Comparison of ENCODE assay signal across 12 cellular contexts in the genomic region with DNA sequence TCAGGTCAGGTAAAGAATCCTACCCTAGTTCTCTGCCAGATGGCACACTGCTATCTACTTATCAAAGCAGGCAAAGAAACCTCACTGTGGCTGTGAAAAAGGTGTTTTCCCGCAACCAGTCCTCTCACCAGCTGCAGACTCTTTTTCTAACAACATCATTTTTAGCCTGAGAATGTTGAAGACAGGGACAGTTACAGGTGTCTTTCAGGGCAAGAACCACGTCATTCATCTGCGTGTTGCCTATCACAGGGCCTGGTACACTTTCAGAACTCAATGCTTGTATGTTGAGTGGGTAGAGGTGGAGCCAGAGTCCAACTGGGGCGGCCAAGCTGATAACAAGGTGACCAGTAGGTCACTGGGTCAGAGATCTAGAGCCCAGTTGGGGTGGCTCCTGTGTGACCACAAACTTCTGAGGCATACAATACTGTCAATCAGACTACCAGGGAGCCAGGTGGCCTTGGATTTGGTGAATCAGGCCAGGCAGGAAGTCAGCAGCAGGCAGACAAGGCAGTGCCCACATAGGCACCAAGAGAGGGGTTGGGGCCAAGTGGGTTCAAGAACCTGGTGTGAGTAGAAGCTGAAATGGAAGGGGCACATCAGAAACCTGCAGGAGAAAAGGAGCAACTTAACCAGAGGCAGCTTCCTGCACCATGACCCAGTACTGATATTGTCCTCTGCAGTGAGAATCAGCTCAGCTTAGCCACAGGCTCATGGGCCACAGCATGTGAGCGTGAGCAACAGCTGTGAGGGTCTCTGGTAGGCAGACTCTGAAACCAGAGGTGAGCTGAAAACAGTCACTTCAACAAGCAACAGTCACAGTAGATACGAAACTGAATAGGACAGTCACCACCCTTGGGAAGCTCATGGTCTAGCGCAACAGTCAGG.
DNase-seq lines count a peak whose midpoint lies in the region; ATAC-seq, FAIRE-seq and TF ChIP-seq lines count a peak whose summit lies in the region.
"Had no signal": no experiment of that assay in that cellular context is flagged by ENCODE, and none has a peak within 500 bp of the region (broad histone marks: within the 10 kb centered on the region; RNA-seq: fewer than 3 reads in every experiment).

No MANE protein-coding gene starts in this region.

- peak overlapping the region in 1 of 2 donors; percentile 28 for H3K27ac Mint-ChIP-seq in T-cell

- H3K4me1 Mint-ChIP-seq in T-cell: peaks cover 19 to 30% (median 24%) of the 10 kb centered on the region in 3 donors

- 80 to 89% methylated on average over 7 of the region's 7 CpGs for WGBS in pancreas, 2 donors

- no peaks in the 10 kb centered on the region for H3K36me3 Mint-ChIP-seq in T-cell

- H3K27me3 ChIP-seq in pancreas (no peaks in the 10 kb centered on the region), brain microvascular endothelial cell (replicated peaks) (no peaks in the 10 kb centered on the region)

- H3K9me3 Mint-ChIP-seq in T-cell: no peaks in the 10 kb centered on the region

- FAIRE-seq in pancreas (lab: Jason Lieb, UNC): no peak

- no peaks in the 10 kb centered on the region for H3K9me3 ChIP-seq in pancreas

- ATAC-seq in HG02571 (IDR thresholded peaks at IDR 0.05; ENCODE audit: unreplicated experiment): peak; percentile 66
- ATAC-seq in T-cell (replicated peaks in 1 of 4): peak in 3 of 4 experiments; percentile 30 to 90 (median 41)
- peak; percentile 55 to 75 (median 68) for ATAC-seq in pancreas
- ATAC-seq in GM19397 (IDR thresholded peaks at IDR 0.05; ENCODE audit: unreplicated experiment): no peak

- no peak overlapping the region for H3K4me3 ChIP-seq in pancreas
- H3K4me3 ChIP-seq in brain microvascular endothelial cell (ENCODE audit: low read depth, low read length): no peak overlapping the region

- intact Hi-C loops in pancreas (cut with DNase I): no loop called here

- H3K4me1 ChIP-seq in pancreas: peaks cover 0 to 6% (median 0%) of the 10 kb centered on the region in 3 donors

- peak; percentile 4 for DNase-seq in activated naive CD4-positive, alpha-beta T cell treated with Interleukin-2 at 50 U/mL for 16 hours
- DNase-seq in activated naive CD4-positive, alpha-beta T cell treated with anti-CD3 and anti-CD28 coated beads, Interleukin-2, amount 50 U/mL, for 16 hours: no peak
- DNase-seq in T-cell: peak in 28 of 34 experiments; percentile 1 to 64 (median 17)
- peak in 1 of 6 donors; percentile 13 for DNase-seq in pancreas
- no peak for DNase-seq in amygdala (lab: John Stamatoyannopoulos, UW)
- DNase-seq in brain microvascular endothelial cell: no peak
- DNase-seq: NCI-H2029 treated with DMSO at 0.1 percent for 48 hours, occipital lobe, SIG-M5 had no signal

- POLR2A ChIA-PET in T-cell (lab: Charles Lee): interaction anchor here in 1 of 2 donors (0.6 to 1.0 kb wide), 2 partner anchors 128 to 313 kb away, joined by 3 read pairs; no protein-coding TSS in a partner anchor

- no peaks in the 10 kb centered on the region for H3K27me3 Mint-ChIP-seq in T-cell

- H3K27ac ChIP-seq in pancreas (no peak overlapping the region), brain microvascular endothelial cell (no peak overlapping the region)
- H3K27ac ChIP-seq: HL-60 had no signal

- H3K36me3 ChIP-seq in pancreas (no peaks in the 10 kb centered on the region), brain microvascular endothelial cell (replicated peaks) (no peaks in the 10 kb centered on the region)

- in situ Hi-C loops in brain microvascular endothelial cell (cut with HindIII; ENCODE audit: low pct_ligation_motif_present, low sequenced_read_pairs): no loop called here

- H3K4me3 Mint-ChIP-seq in T-cell: peak overlapping the region in 1 of 3 donors; percentile 44

- TF ChIP-seq CTCF in pancreas (IDR thresholded peaks at IDR 0.05) (no peak), brain microvascular endothelial cell (IDR thresholded peaks at IDR 0.05; ENCODE audit: low read depth, low read length, missing control alignments) (no peak)

- CTCF ChIA-PET in T-cell (lab: Charles Lee): interaction anchor here in 1 of 2 donors (0.7 kb wide), 1 partner anchor 220 kb away, joined by 3 read pairs; no protein-coding TSS in a partner anchor

Comparison
In these comparisons a context has a peak if more than half of its experiments do, and no peak if none do; other contexts are left out.
1. DNase-seq: peak in activated naive CD4-positive, alpha-beta T cell treated with Interleukin-2 at 50 U/mL for 16 hours (single experiment) and T-cell (28 of 34); none in activated naive CD4-positive, alpha-beta T cell treated with anti-CD3 and anti-CD28 coated beads, Interleukin-2, amount 50 U/mL, for 16 hours (single experiment), amygdala (0 of 56) and brain microvascular endothelial cell (single experiment).